Comparison of ENCODE assay signal across 19 cellular contexts in the genomic region with DNA sequence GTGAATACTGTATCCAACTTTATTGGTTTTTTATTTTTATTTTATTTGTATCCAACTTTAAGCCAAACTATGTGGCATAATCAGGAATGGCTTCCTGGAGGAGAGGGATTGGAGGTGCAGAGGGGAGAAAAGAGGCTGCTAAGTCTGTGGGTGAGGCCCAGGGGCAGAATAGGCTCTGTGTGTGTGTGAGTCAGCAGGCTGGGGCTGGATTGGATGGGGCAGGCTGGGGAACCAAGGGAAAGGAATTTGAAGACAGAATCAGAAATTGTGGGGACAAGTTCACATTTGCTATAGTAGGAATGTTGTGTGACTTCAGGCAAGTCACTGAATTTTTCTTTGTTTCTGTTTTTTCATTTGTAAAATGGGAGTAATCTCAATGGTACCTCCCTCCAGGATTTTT. TPM values are rescaled to one million over a fixed set of nuclear protein-coding genes. Genes with fewer than 3 reads are reported as not detected.
DNase-seq lines count a peak whose midpoint lies in the region; TF ChIP-seq lines count a peak whose summit lies in the region.
"Had no signal": no experiment of that assay in that cellular context is flagged by ENCODE, and none has a peak within 500 bp of the region (broad histone marks: within the 10 kb centered on the region; RNA-seq: fewer than 3 reads in every experiment).

No MANE protein-coding gene starts in this region.

- H2AFZ ChIP-seq in GM23248 = no peak overlapping the region

- H3K36me3 Mint-ChIP-seq in progenitor cell of endocrine pancreas (ENCODE audit: insufficient read depth) = no peaks in the 10 kb centered on the region

- TF ChIP-seq CTCF in epithelial cell of esophagus (IDR thresholded peaks at IDR 0.05; ENCODE audit: insufficient read depth, low read depth, low read length, missing control alignments) (no peak), progenitor cell of endocrine pancreas (IDR thresholded peaks at IDR 0.05; ENCODE audit: unreplicated experiment) (no peak)

- H3K9me2 ChIP-seq in GM23248 (ENCODE audit: insufficient read depth) = no peaks in the 10 kb centered on the region

- peak; percentile 51 for DNase-seq in GM23248
- peak; percentile 23 for DNase-seq in RKO (ENCODE audit: low spot score)
- peak; percentile 82 for DNase-seq in epithelial cell of esophagus (ENCODE audit: low read depth)
- DNase-seq in progenitor cell of endocrine pancreas (ENCODE audit: low spot score, unreplicated experiment) = no peak
- DNase-seq in anterior cingulate cortex (lab: John Stamatoyannopoulos, UW) = no peak
- DNase-seq in ureter (ENCODE audit: low spot score) = no peak
- no peak for DNase-seq in midbrain (lab: John Stamatoyannopoulos, UW)
- DNase-seq: activated CD4-positive, alpha-beta T cell treated with anti-CD3 and anti-CD28 coated beads for 36 hours; activated CD8-positive, alpha-beta memory T cell treated with anti-CD3 and anti-CD28 coated beads, Interleukin-2, amount 50 U/mL, for 48 hours; activated gamma-delta T cell treated with Interleukin-2 at 50 U/mL for 16 hours; dermis blood vessel endothelial cell; KBM-7; NCI-H1105; NCI-H2227 treated with DMSO at 0.1 percent for 48 hours; occipital lobe; SHP77; testis had no signal

- no peaks in the 10 kb centered on the region for H3K36me3 ChIP-seq in GM23248 (ENCODE audit: low read depth)

- H3K4me3 Mint-ChIP-seq in progenitor cell of endocrine pancreas (ENCODE audit: low read depth) = no peak overlapping the region
- H3K4me3 Mint-ChIP-seq: activated CD4-positive, alpha-beta T cell treated with anti-CD3 and anti-CD28 coated beads for 36 hours had no signal

- in situ Hi-C loops in GM23248 (cut with MboI) = no loop called here

- H3K9me3 Mint-ChIP-seq in progenitor cell of endocrine pancreas (ENCODE audit: low read depth) = no peaks in the 10 kb centered on the region

- no peaks in the 10 kb centered on the region; the same call in none of the 2 replicates for H3K27me3 ChIP-seq in GM23248 (replicated peaks; ENCODE audit: insufficient read depth)
- H3K27me3 ChIP-seq: testis had no signal

- no peak overlapping the region for H3K27ac ChIP-seq in GM23248
- H3K27ac ChIP-seq: C4-2B, testis had no signal

- no peaks in the 10 kb centered on the region for H3K4me1 Mint-ChIP-seq in progenitor cell of endocrine pancreas (ENCODE audit: low read depth)
- H3K4me1 Mint-ChIP-seq: activated CD4-positive, alpha-beta T cell treated with anti-CD3 and anti-CD28 coated beads for 36 hours had no signal

- no peaks in the 10 kb centered on the region for H4K20me1 ChIP-seq in GM23248 (ENCODE audit: insufficient read depth)

- H3K79me2 ChIP-seq in GM23248 (ENCODE audit: insufficient read depth) = no peaks in the 10 kb centered on the region

- peak overlapping the region; percentile 13 for H3K27ac Mint-ChIP-seq in progenitor cell of endocrine pancreas
- H3K27ac Mint-ChIP-seq: activated CD4-positive, alpha-beta T cell treated with anti-CD3 and anti-CD28 coated beads for 36 hours had no signal

- peaks cover 5% of the 10 kb centered on the region for H3K27me3 Mint-ChIP-seq in progenitor cell of endocrine pancreas
- H3K27me3 Mint-ChIP-seq: activated CD4-positive, alpha-beta T cell treated with anti-CD3 and anti-CD28 coated beads for 36 hours had no signal

- no peaks in the 10 kb centered on the region for H3K4me1 ChIP-seq in GM23248 (ENCODE audit: insufficient read depth)
- H3K4me1 ChIP-seq: testis had no signal

- no peak overlapping the region for H3K9ac ChIP-seq in GM23248

- no peak overlapping the region for H3K4me3 ChIP-seq in GM23248
- H3K4me3 ChIP-seq in epithelial cell of esophagus (ENCODE audit: low read length) = no peak overlapping the region
- H3K4me3 ChIP-seq: skin epidermis, testis had no signal

- no peak overlapping the region for H3K4me2 ChIP-seq in GM23248 (ENCODE audit: unreplicated experiment)

- no peaks in the 10 kb centered on the region for H3K9me3 ChIP-seq in GM23248 (ENCODE audit: low read depth)
- H3K9me3 ChIP-seq: testis had no signal

- no peaks in the 10 kb centered on the region for H3F3A ChIP-seq in GM23248 (ENCODE audit: insufficient read depth)

RNA-seq across cellular contexts. Expression of a gene that starts 12.8 kb away (rescaled TPM):
- total RNA-seq in GM23248 (2014; rRNA removed; shearing (Covaris generic)) = 16.6 and 29.8 TPM in 2 replicates
- 2.9 and 3.6 TPM in 2 replicates for polyA plus RNA-seq in GM23248 (2016; fragmentation: Nextera tagmentation; extraction: Ambion mirVana)
- total RNA-seq in progenitor cell of endocrine pancreas (25.4 and 26.2 TPM in 2 replicates), ureter (20.2 TPM)

RNA-seq across cellular contexts. Expression of a gene that starts 38.1 kb away (rescaled TPM):
- 440 and 494 TPM in 2 replicates for total RNA-seq in GM23248 (2014; rRNA removed; shearing (Covaris generic))
- polyA plus RNA-seq in GM23248 (2016; fragmentation: Nextera tagmentation; extraction: Ambion mirVana) = 560 and 574 TPM in 2 replicates
- total RNA-seq in progenitor cell of endocrine pancreas (178 and 188 TPM in 2 replicates), ureter (261 TPM)

RNA-seq across cellular contexts. Expression of a gene that starts 55.6 kb away (rescaled TPM):
- 10.5 and 20.4 TPM in 2 replicates for total RNA-seq in GM23248 (2014; rRNA removed; shearing (Covaris generic))
- polyA plus RNA-seq in GM23248 (2016; fragmentation: Nextera tagmentation; extraction: Ambion mirVana) = 13.6 and 16.5 TPM in 2 replicates
- 33.0 and 33.5 TPM in 2 replicates for total RNA-seq in progenitor cell of endocrine pancreas
- total RNA-seq in ureter = 36.8 TPM

Comparison
In these comparisons a context has a peak if more than half of its experiments do, and no peak if none do; other contexts are left out.
1. DNase-seq: peak in GM23248 (single experiment), RKO (single experiment) and epithelial cell of esophagus (single experiment); none in progenitor cell of endocrine pancreas (single experiment), anterior cingulate cortex (0 of 58), ureter (single experiment) and midbrain (single experiment).